ENCODE assay signal across 20 cellular contexts in the genomic region with DNA sequence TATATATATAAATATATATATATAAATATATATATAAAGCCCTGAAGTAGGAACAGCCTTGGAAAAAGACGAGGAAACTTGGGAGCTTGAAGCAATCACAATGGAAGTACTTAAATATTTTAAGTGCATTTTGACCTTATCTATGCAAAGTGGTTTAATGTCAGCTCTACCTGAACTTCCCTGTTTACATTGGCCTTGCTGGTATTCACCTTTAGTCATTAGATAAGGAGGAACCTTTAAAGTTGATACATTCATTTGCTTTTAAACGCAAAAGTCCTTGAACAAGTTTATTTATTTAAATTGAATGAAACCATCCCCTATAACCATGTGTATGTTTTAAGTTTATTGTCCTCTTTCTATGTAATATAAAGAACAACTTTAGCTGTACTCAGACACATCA.
A peak's percentile ranks its signal among the peaks of the same experiment; 100 is the strongest.
DNase-seq lines count a peak whose midpoint lies in the region; ATAC-seq and TF ChIP-seq lines count a peak whose summit lies in the region.
"Had no signal": no experiment of that assay in that cellular context is flagged by ENCODE, and none has a peak within 500 bp of the region (broad histone marks: within the 10 kb centered on the region; RNA-seq: fewer than 3 reads in every experiment).

No MANE protein-coding gene starts in this region.

- peak; percentile 27 for ATAC-seq in left lung
- ATAC-seq: CD8-positive, alpha-beta T cell had no signal

- H4K5ac ChIP-seq in mesendoderm (ENCODE audit: low read length): no peak overlapping the region

- no peak overlapping the region for H3K4me2 ChIP-seq in PC-9
- H3K4me2 ChIP-seq in mesendoderm (ENCODE audit: low read length): no peak overlapping the region
- H3K4me2 ChIP-seq: BLaER1 had no signal

- H3K36me3 ChIP-seq in PC-9 (ENCODE audit: low read depth): no peaks in the 10 kb centered on the region
- H3K36me3 ChIP-seq in left lung: no peaks in the 10 kb centered on the region
- no peaks in the 10 kb centered on the region for H3K36me3 ChIP-seq in mesendoderm (ENCODE audit: control insufficient read depth, insufficient read depth, low read length)
- H3K36me3 ChIP-seq: BLaER1 had no signal

- H4K20me1 ChIP-seq in PC-9 (ENCODE audit: insufficient read depth): no peaks in the 10 kb centered on the region
- H4K20me1 ChIP-seq: BLaER1 had no signal

- no peaks in the 10 kb centered on the region; the same call in 1 of the 2 replicates for H3F3A ChIP-seq in PC-9 (ENCODE audit: insufficient read depth, low read depth)

- no peak overlapping the region for H3K56ac ChIP-seq in mesendoderm (ENCODE audit: low read length)

- H3K9me2 ChIP-seq in PC-9 (ENCODE audit: insufficient read depth): no peaks in the 10 kb centered on the region

- POLR2A ChIA-PET in PC-9 (lab: Charles Lee; ENCODE audit: unreplicated experiment): no interaction called here

- H4K8ac ChIP-seq in mesendoderm (ENCODE audit: low read depth, low read length): no peak overlapping the region

- H2AFZ ChIP-seq in PC-9: peak overlapping the region; percentile 63; the same call in 1 of the 2 replicates
- H2AFZ ChIP-seq: GM23248 had no signal

- TF ChIP-seq CTCF in PC-9 (conservative IDR thresholded peaks at IDR 0.05) (no peak), left lung (IDR thresholded peaks at IDR 0.05) (no peak)

- H2BK120ac ChIP-seq in mesendoderm (ENCODE audit: low read depth, low read length): no peak overlapping the region

- no peak overlapping the region for H3K23ac ChIP-seq in mesendoderm (ENCODE audit: low read length)

- H3K4ac ChIP-seq in mesendoderm (ENCODE audit: low read depth, low read length): no peak overlapping the region

- H3K79me2 ChIP-seq in PC-9 (ENCODE audit: low read depth) (no peaks in the 10 kb centered on the region), mesendoderm (ENCODE audit: control insufficient read depth, insufficient read depth, low read length) (no peaks in the 10 kb centered on the region)

- H3K27ac ChIP-seq in PC-9 (no peak overlapping the region), left lung (no peak overlapping the region), mesendoderm (ENCODE audit: low read depth, low read length) (no peak overlapping the region)
- H3K27ac ChIP-seq: 22Rv1, BLaER1, C4-2B, GM23248 had no signal

- H3K79me1 ChIP-seq in mesendoderm (ENCODE audit: low read length): no peaks in the 10 kb centered on the region

- peak; percentile 3 for DNase-seq in DMS53 (lab: John Stamatoyannopoulos, UW)
- DNase-seq in DMS53 treated with DMSO at 0.1 percent for 48 hours (lab: John Stamatoyannopoulos, UW; ENCODE audit: unreplicated experiment): no peak
- no peak for DNase-seq in PC-9
- DNase-seq in left lung: no peak
- DNase-seq in mesendoderm: peak; percentile 43
- DNase-seq in stimulated activated CD4-positive, alpha-beta T cell treated with anti-CD3 and anti-CD28 coated beads, Interleukin-2, amount 100 ng/mL, for 48 hours: no peak
- DNase-seq in activated CD4-positive, alpha-beta T cell treated with anti-CD3 and anti-CD28 coated beads, Interleukin-2, amount 50 U/mL, for 4 hours: no peak
- DNase-seq in activated CD8-positive, alpha-beta memory T cell treated with anti-CD3 and anti-CD28 coated beads, Interleukin-2, amount 50 U/mL, for 4 hours: no peak
- DNase-seq: Caco-2; CD4-positive, CD25-positive, alpha-beta regulatory T cell; CD8-positive, alpha-beta T cell; DMS153; DMS79 treated with DMSO at 0.1 percent for 48 hours; GF-D8; GM23248; H7; HCEC 1CT had no signal

- no peaks in the 10 kb centered on the region for H3K27me3 ChIP-seq in PC-9 (ENCODE audit: insufficient read depth, low read depth)
- H3K27me3 ChIP-seq in left lung: no peaks in the 10 kb centered on the region
- no peaks in the 10 kb centered on the region for H3K27me3 ChIP-seq in mesendoderm (ENCODE audit: insufficient read depth, low read length, poor library complexity)
- H3K27me3 ChIP-seq: BLaER1 had no signal

- no CpG with 5 or more reads among the region's 2 CpGs for WGBS in mesendoderm (ENCODE audit: extremely low coverage, insufficient coverage, low lambda C conversion rate)

- no peaks in the 10 kb centered on the region for H3K4me1 ChIP-seq in PC-9 (replicated peaks; ENCODE audit: insufficient read depth)
- no peaks in the 10 kb centered on the region for H3K4me1 ChIP-seq in left lung
- no peaks in the 10 kb centered on the region for H3K4me1 ChIP-seq in mesendoderm (ENCODE audit: control insufficient read depth, low read depth, low read length)
- H3K4me1 ChIP-seq: BLaER1, Caco-2 had no signal

- H3K9ac ChIP-seq in mesendoderm (ENCODE audit: low read length): no peak overlapping the region
- H3K9ac ChIP-seq: BLaER1, GM23248 had no signal

- H3K9me3 ChIP-seq in PC-9 (ENCODE audit: insufficient read depth, low read depth) (peaks cover 12% of the 10 kb centered on the region), left lung (peaks cover 0 to 17% of the 10 kb centered on the region in 2 donors)
- H3K9me3 ChIP-seq: BLaER1, Caco-2 had no signal

- H2BK15ac ChIP-seq in mesendoderm (replicated peaks; ENCODE audit: low read depth): no peak overlapping the region

- H3K18ac ChIP-seq in mesendoderm (ENCODE audit: low read length): no peak overlapping the region

- intact Hi-C loops in PC-9 (cut with micrococcal nuclease; ENCODE audit: unreplicated experiment) (no loop called here), left lung (cut with DNase I) (no loop called here)

- CTCF ChIA-PET in PC-9 (lab: Charles Lee): no interaction called here

- BruUV-seq in PC-9 (replicated peaks; lab: Mats Ljungman, UMichigan): no TSS peak

- H2AK5ac ChIP-seq in mesendoderm (ENCODE audit: low read length): no peak overlapping the region

- H2BK5ac ChIP-seq in mesendoderm (ENCODE audit: low read length): no peak overlapping the region

- H3K4me3 ChIP-seq in PC-9: no peak overlapping the region
- no peak overlapping the region for H3K4me3 ChIP-seq in left lung
- no peak overlapping the region for H3K4me3 ChIP-seq in mesendoderm (ENCODE audit: low read length)
- H3K4me3 ChIP-seq: BLaER1, GM23248 had no signal

Comparison
In these comparisons a context has a peak if more than half of its experiments do, and no peak if none do; other contexts are left out.
1. DNase-seq: peak in DMS53 (single experiment) and mesendoderm (single experiment); none in DMS53 treated with DMSO at 0.1 percent for 48 hours (single experiment), PC-9 (0 of 2), left lung (0 of 2), stimulated activated CD4-positive, alpha-beta T cell treated with anti-CD3 and anti-CD28 coated beads, Interleukin-2, amount 100 ng/mL, for 48 hours (0 of 2), activated CD4-positive, alpha-beta T cell treated with anti-CD3 and anti-CD28 coated beads, Interleukin-2, amount 50 U/mL, for 4 hours (0 of 2) and activated CD8-positive, alpha-beta memory T cell treated with anti-CD3 and anti-CD28 coated beads, Interleukin-2, amount 50 U/mL, for 4 hours (single experiment).